1 cellular context compared by ENCODE assay signal in genomic region chr13:77918391-77919261, GRCh38.
TF ChIP-seq lines count a peak whose summit lies in the region.

TSS of gene EDNRB (minus strand) at chr13:77918831. CDS start at chr13:77918573, 258 bp downstream.

TF ChIP-seq in SK-N-SH, 30 proteins besides CTCF, POLR2A, EP300 and RAD21 (continued from another document):
- TF ChIP-seq ZBTB33 (IDR thresholded peaks at IDR 0.05; ENCODE audit: borderline replicate concordance, low read depth): no peak
- TF ChIP-seq, protein P1, sequence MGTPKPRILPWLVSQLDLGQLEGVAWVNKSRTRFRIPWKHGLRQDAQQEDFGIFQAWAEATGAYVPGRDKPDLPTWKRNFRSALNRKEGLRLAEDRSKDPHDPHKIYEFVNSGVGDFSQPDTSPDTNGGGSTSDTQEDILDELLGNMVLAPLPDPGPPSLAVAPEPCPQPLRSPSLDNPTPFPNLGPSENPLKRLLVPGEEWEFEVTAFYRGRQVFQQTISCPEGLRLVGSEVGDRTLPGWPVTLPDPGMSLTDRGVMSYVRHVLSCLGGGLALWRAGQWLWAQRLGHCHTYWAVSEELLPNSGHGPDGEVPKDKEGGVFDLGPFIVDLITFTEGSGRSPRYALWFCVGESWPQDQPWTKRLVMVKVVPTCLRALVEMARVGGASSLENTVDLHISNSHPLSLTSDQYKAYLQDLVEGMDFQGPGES (IDR thresholded peaks at IDR 0.05; ENCODE audit: low read depth, low read length): no peak
